Comparison of ENCODE assay signal across 16 cellular contexts in the genomic region with DNA sequence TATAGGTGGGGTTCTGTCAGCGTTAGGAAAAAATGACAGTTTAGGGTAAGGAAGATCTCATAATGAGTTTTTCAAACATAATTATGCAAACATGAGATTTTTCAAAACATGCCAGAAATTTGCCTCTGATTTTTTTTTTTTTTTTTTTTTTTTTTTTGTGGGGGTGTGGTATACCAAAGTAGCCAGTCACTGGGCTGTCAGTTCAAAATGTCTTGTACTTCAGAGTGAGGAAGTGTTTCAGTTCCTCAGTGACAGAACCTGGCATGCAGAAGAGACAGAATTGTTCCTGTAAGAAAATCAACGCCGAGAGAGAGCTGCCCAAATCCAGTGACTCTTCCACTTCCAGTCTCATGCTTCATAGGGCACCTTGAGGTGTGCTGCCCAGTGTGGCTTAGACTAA. TPM values are rescaled to one million over a fixed set of nuclear protein-coding genes. Genes with fewer than 3 reads are reported as not detected.
DNase-seq lines count a peak whose midpoint lies in the region; ATAC-seq and TF ChIP-seq lines count a peak whose summit lies in the region.
"Had no signal": no experiment of that assay in that cellular context is flagged by ENCODE, and none has a peak within 500 bp of the region (broad histone marks: within the 10 kb centered on the region; RNA-seq: fewer than 3 reads in every experiment).

No MANE protein-coding gene starts in this region.

- H3K9me3 Mint-ChIP-seq in activated T-helper 2 cell treated with anti-CD3 and anti-CD28 coated beads, Interferon-gamma antibody, Interleukin-2, Interleukin-4, amounts not matched to agents 10 μg/mL and 5 μg/mL and 100 μg/mL, durations not matched to agents 14 hours and 24 hours and 36 hours, result no peaks in the 10 kb centered on the region
- H3K9me3 Mint-ChIP-seq: activated naive CD4-positive, alpha-beta T cell treated with anti-CD3 and anti-CD28 coated beads, Interleukin-2, amount 50 U/mL, for 72 hours; type B pancreatic cell; WTC11 had no signal

- H3K27me3 Mint-ChIP-seq in activated T-helper 2 cell treated with anti-CD3 and anti-CD28 coated beads, Interferon-gamma antibody, Interleukin-2, Interleukin-4, amounts not matched to agents 10 μg/mL and 5 μg/mL and 100 μg/mL, durations not matched to agents 14 hours and 24 hours and 36 hours (ENCODE audit: low read depth), result no peaks in the 10 kb centered on the region
- H3K27me3 Mint-ChIP-seq: type B pancreatic cell had no signal

- H3K4me1 Mint-ChIP-seq in activated T-helper 2 cell treated with anti-CD3 and anti-CD28 coated beads, Interferon-gamma antibody, Interleukin-2, Interleukin-4, amounts not matched to agents 10 μg/mL and 5 μg/mL and 100 μg/mL, durations not matched to agents 14 hours and 24 hours and 36 hours (ENCODE audit: low read depth), result no peaks in the 10 kb centered on the region

- intact Hi-C loops in activated T-helper 2 cell treated with anti-CD3 and anti-CD28 coated beads, Interferon-gamma antibody, Interleukin-2, Interleukin-4, amounts not matched to agents 10 μg/mL and 5 μg/mL and 100 μg/mL, durations not matched to agents 14 hours and 24 hours and 36 hours (cut with micrococcal nuclease), result no loop called here

- CTCF ChIA-PET in RWPE1 (lab: Yijun Ruan, JAX), result interaction anchor here (0.5 kb wide), 1 partner anchor 33 kb away, joined by 3 read pairs; no protein-coding TSS in a partner anchor

- no peak overlapping the region for H3K4me3 Mint-ChIP-seq in activated T-helper 2 cell treated with anti-CD3 and anti-CD28 coated beads, Interferon-gamma antibody, Interleukin-2, Interleukin-4, amounts not matched to agents 10 μg/mL and 5 μg/mL and 100 μg/mL, durations not matched to agents 14 hours and 24 hours and 36 hours (ENCODE audit: low read depth)
- H3K4me3 Mint-ChIP-seq: type B pancreatic cell, WTC11 had no signal

- POLR2A ChIA-PET in RWPE1 (lab: Yijun Ruan, JAX; ENCODE audit: low non-redundant PET), result no interaction called here

- no peak for TF ChIP-seq CTCF in RWPE1 (conservative IDR thresholded peaks at IDR 0.05; ENCODE audit: low read depth)

- H3K36me3 Mint-ChIP-seq in activated T-helper 2 cell treated with anti-CD3 and anti-CD28 coated beads, Interferon-gamma antibody, Interleukin-2, Interleukin-4, amounts not matched to agents 10 μg/mL and 5 μg/mL and 100 μg/mL, durations not matched to agents 14 hours and 24 hours and 36 hours (ENCODE audit: low read depth), result peaks cover 88% of the 10 kb centered on the region

- H3K27ac ChIP-seq in RWPE1, result no peak overlapping the region

- H3K27ac Mint-ChIP-seq in activated T-helper 2 cell treated with anti-CD3 and anti-CD28 coated beads, Interferon-gamma antibody, Interleukin-2, Interleukin-4, amounts not matched to agents 10 μg/mL and 5 μg/mL and 100 μg/mL, durations not matched to agents 14 hours and 24 hours and 36 hours, result peak overlapping the region; percentile 12
- H3K27ac Mint-ChIP-seq: activated naive CD4-positive, alpha-beta T cell treated with anti-CD3 and anti-CD28 coated beads, Interleukin-2, amount 50 U/mL, for 72 hours; type B pancreatic cell; WTC11 had no signal

- DNase-seq in CD1c-positive myeloid dendritic cell (ENCODE audit: extremely low spot score) (peak; percentile 74), RWPE1 (ENCODE audit: low spot score) (no peak), NCI-H526 treated with DMSO at 0.1 percent for 48 hours (lab: John Stamatoyannopoulos, UW) (no peak), SK-N-DZ (ENCODE audit: low spot score) (no peak), RKO (ENCODE audit: low spot score) (no peak)
- no peak for DNase-seq in activated T-helper 2 cell treated with anti-CD3 and anti-CD28 coated beads, Interferon-gamma antibody, Interleukin-2, Interleukin-4, amounts not matched to agents 10 μg/mL and 5 μg/mL and 100 μg/mL, durations not matched to agents 14 hours and 24 hours and 36 hours (ENCODE audit: low spot score)
- DNase-seq: DMS153; NCI-H345; OCI-M1; stimulated activated CD4-positive, alpha-beta T cell treated with anti-CD3 and anti-CD28 coated beads, Interleukin-4, amount 100 ng/mL, for 24 hours had no signal

- peak; percentile 51 for ATAC-seq in GM18867 (IDR thresholded peaks at IDR 0.05; ENCODE audit: unreplicated experiment)
- peak; percentile 47 for ATAC-seq in HG03520 (IDR thresholded peaks at IDR 0.05; ENCODE audit: unreplicated experiment)
- ATAC-seq: activated naive CD4-positive, alpha-beta T cell treated with anti-CD3 and anti-CD28 coated beads, Interleukin-2, amount 50 U/mL, for 72 hours; K562; WTC11 had no signal

RNA-seq across cellular contexts. Expression of a gene that starts 9.7 kb away (rescaled TPM):
- total RNA-seq in activated T-helper 2 cell treated with anti-CD3 and anti-CD28 coated beads, Interferon-gamma antibody, Interleukin-2, Interleukin-4, amounts not matched to agents 10 μg/mL and 5 μg/mL and 100 μg/mL, durations not matched to agents 14 hours and 24 hours and 36 hours, result 82.2 and 83.9 TPM in 2 replicates
- 172 and 178 TPM in 2 replicates for polyA plus RNA-seq in SK-N-DZ (2014; cell fraction: cytosol; rRNA removed)
- polyA plus RNA-seq in SK-N-DZ (2014; cell fraction: nucleus; rRNA removed), result 94.3 and 109 TPM in 2 replicates

RNA-seq across cellular contexts. Expression of a gene that starts 36.0 kb away (rescaled TPM):
- total RNA-seq in activated T-helper 2 cell treated with anti-CD3 and anti-CD28 coated beads, Interferon-gamma antibody, Interleukin-2, Interleukin-4, amounts not matched to agents 10 μg/mL and 5 μg/mL and 100 μg/mL, durations not matched to agents 14 hours and 24 hours and 36 hours, result 2.1 and 2.4 TPM in 2 replicates
- 3.8 and 8.7 TPM in 2 replicates for polyA plus RNA-seq in SK-N-DZ (2014; cell fraction: cytosol; rRNA removed)
- polyA plus RNA-seq in SK-N-DZ (2014; cell fraction: nucleus; rRNA removed), result 2.0 and 3.9 TPM in 2 replicates
